Comparison of ENCODE assay signal across 26 cellular contexts in genomic region chr10:121216295-121216694, GRCh38.
DNase-seq lines count a peak whose midpoint lies in the region; ATAC-seq and TF ChIP-seq lines count a peak whose summit lies in the region.
"Had no signal": no experiment of that assay in that cellular context is flagged by ENCODE, and none has a peak within 500 bp of the region (broad histone marks: within the 10 kb centered on the region; RNA-seq: fewer than 3 reads in every experiment).

No MANE protein-coding gene starts in this region.

- intact Hi-C loops in dorsolateral prefrontal cortex (cut with DNase I) (loop anchor here (1.0 to 10.0 kb wide), 3 partner anchors 61 to 271 kb away; no protein-coding TSS in a partner anchor), right lobe of liver (cut with DNase I) (no loop called here), sigmoid colon (cut with DNase I) (no loop called here), spleen (cut with DNase I; ENCODE audit: low total_unique reads) (no loop called here)

- H3K36me3 Mint-ChIP-seq in progenitor cell of endocrine pancreas (ENCODE audit: insufficient read depth): no peaks in the 10 kb centered on the region
- H3K36me3 Mint-ChIP-seq: activated naive CD4-positive, alpha-beta T cell treated with anti-CD3 and anti-CD28 coated beads, Interleukin-2, amount 50 U/mL, for 24 hours had no signal

- no peak for DNase-seq in SJSA1 (ENCODE audit: low read depth in 1 of 2, low spot score in 2 of 2)
- no peak for DNase-seq in dorsolateral prefrontal cortex
- DNase-seq in right lobe of liver: no peak
- DNase-seq in sigmoid colon: no peak
- DNase-seq in retina: no peak
- no peak for DNase-seq in spleen
- DNase-seq in progenitor cell of endocrine pancreas (ENCODE audit: low spot score, unreplicated experiment): no peak
- DNase-seq: activated CD4-positive, alpha-beta memory T cell treated with anti-CD3 and anti-CD28 coated beads, Interleukin-2, amount 10 ng/mL, durations not matched to agents 7 days and 5 days; activated CD4-positive, alpha-beta T cell treated with anti-CD3 and anti-CD28 coated beads for 1 hour; activated CD8-positive, alpha-beta memory T cell treated with anti-CD3 and anti-CD28 coated beads, Interleukin-2, amount 50 U/mL, for 48 hours; COR-L47; DMS79 treated with DMSO at 0.1 percent for 48 hours; GF-D8; H7; kidney; NCI-H1105; NCI-H2029 treated with DMSO at 0.1 percent for 48 hours; NCI-H226; NCI-H82; T-helper 17 cell; testis; uterus had no signal

- H3K4me1 ChIP-seq in SJSA1 (replicated peaks): peaks cover 16% of the 10 kb centered on the region
- H3K4me1 ChIP-seq in right lobe of liver: peaks cover 0 to 5% (median 2%) of the 10 kb centered on the region in 4 donors
- H3K4me1 ChIP-seq in sigmoid colon: peaks cover 0 to 17% (median 16%) of the 10 kb centered on the region in 4 donors
- no peaks in the 10 kb centered on the region for H3K4me1 ChIP-seq in spleen
- H3K4me1 ChIP-seq: ascending aorta, uterus had no signal

- H3K27ac ChIP-seq in SJSA1 (peak overlapping the region; percentile 67), dorsolateral prefrontal cortex (peak overlapping the region; percentile 41 to 97 (median 91)), right lobe of liver (peak overlapping the region in 2 of 3 donors; percentile 26 to 41), sigmoid colon (peak overlapping the region; percentile 8 to 71 (median 63)), spleen (no peak overlapping the region)
- H3K27ac ChIP-seq: ascending aorta, testis had no signal

- no peak for TF ChIP-seq EP300 in sigmoid colon (IDR thresholded peaks at IDR 0.05)

- no peaks in the 10 kb centered on the region for H3K27me3 Mint-ChIP-seq in progenitor cell of endocrine pancreas
- H3K27me3 Mint-ChIP-seq: activated CD4-positive, alpha-beta memory T cell treated with anti-CD3 and anti-CD28 coated beads, Interleukin-2, amount 10 ng/mL, durations not matched to agents 7 days and 5 days; activated naive CD4-positive, alpha-beta T cell treated with anti-CD3 and anti-CD28 coated beads, Interleukin-2, amount 50 U/mL, for 24 hours; T-helper 17 cell had no signal

- no peaks in the 10 kb centered on the region for H3K27me3 ChIP-seq in SJSA1 (replicated peaks)
- H3K27me3 ChIP-seq in dorsolateral prefrontal cortex: peaks cover 0 to 6% (median 0%) of the 10 kb centered on the region in 45 donors
- no peaks in the 10 kb centered on the region for H3K27me3 ChIP-seq in right lobe of liver
- no peaks in the 10 kb centered on the region for H3K27me3 ChIP-seq in sigmoid colon
- H3K27me3 ChIP-seq in spleen (replicated peaks in 1 of 7): peaks cover 0 to 8% (median 0%) of the 10 kb centered on the region in 7 donors
- H3K27me3 ChIP-seq: ascending aorta, testis, uterus had no signal

- H3K36me3 ChIP-seq in SJSA1: no peaks in the 10 kb centered on the region
- no peaks in the 10 kb centered on the region for H3K36me3 ChIP-seq in right lobe of liver
- no peaks in the 10 kb centered on the region for H3K36me3 ChIP-seq in sigmoid colon
- no peaks in the 10 kb centered on the region for H3K36me3 ChIP-seq in spleen
- H3K36me3 ChIP-seq: ascending aorta, uterus had no signal

- no peaks in the 10 kb centered on the region for H3K9me3 Mint-ChIP-seq in progenitor cell of endocrine pancreas (ENCODE audit: low read depth)
- H3K9me3 Mint-ChIP-seq: activated naive CD4-positive, alpha-beta T cell treated with anti-CD3 and anti-CD28 coated beads, Interleukin-2, amount 50 U/mL, for 24 hours had no signal

- H3K4me1 Mint-ChIP-seq in progenitor cell of endocrine pancreas (ENCODE audit: low read depth): peaks cover 11% of the 10 kb centered on the region
- H3K4me1 Mint-ChIP-seq: activated CD4-positive, alpha-beta memory T cell treated with anti-CD3 and anti-CD28 coated beads, Interleukin-2, amount 10 ng/mL, durations not matched to agents 7 days and 5 days; activated naive CD4-positive, alpha-beta T cell treated with anti-CD3 and anti-CD28 coated beads, Interleukin-2, amount 50 U/mL, for 24 hours; T-helper 17 cell had no signal

- ATAC-seq in right lobe of liver (no peak), HG03139 (IDR thresholded peaks at IDR 0.05; ENCODE audit: unreplicated experiment) (no peak)
- ATAC-seq: T-helper 17 cell had no signal

- TF ChIP-seq CTCF in dorsolateral prefrontal cortex (IDR thresholded peaks at IDR 0.05 in 54 of 56, conservative IDR thresholded peaks at IDR 0.05 in 2 of 56; ENCODE audit: low read depth in 1 of 56, partially characterized antibody in 56 of 56) (no peak), right lobe of liver (IDR thresholded peaks at IDR 0.05) (no peak), sigmoid colon (IDR thresholded peaks at IDR 0.05) (no peak), spleen (IDR thresholded peaks at IDR 0.05 in 8 of 11, conservative IDR thresholded peaks at IDR 0.05 in 3 of 11) (no peak), progenitor cell of endocrine pancreas (IDR thresholded peaks at IDR 0.05; ENCODE audit: unreplicated experiment) (no peak)

- H3K9me3 ChIP-seq in SJSA1 (replicated peaks) (no peaks in the 10 kb centered on the region; the same call in 1 of the 2 replicates), right lobe of liver (no peaks in the 10 kb centered on the region), sigmoid colon (no peaks in the 10 kb centered on the region), spleen (no peaks in the 10 kb centered on the region)
- H3K9me3 ChIP-seq: ascending aorta, SK-N-SH, testis, uterus had no signal

- H3K27ac Mint-ChIP-seq in progenitor cell of endocrine pancreas: no peak overlapping the region
- H3K27ac Mint-ChIP-seq: activated CD4-positive, alpha-beta memory T cell treated with anti-CD3 and anti-CD28 coated beads, Interleukin-2, amount 10 ng/mL, durations not matched to agents 7 days and 5 days; activated naive CD4-positive, alpha-beta T cell treated with anti-CD3 and anti-CD28 coated beads, Interleukin-2, amount 50 U/mL, for 24 hours; T-helper 17 cell had no signal

- H3K4me3 Mint-ChIP-seq in progenitor cell of endocrine pancreas (ENCODE audit: low read depth): no peak overlapping the region
- H3K4me3 Mint-ChIP-seq: activated CD4-positive, alpha-beta memory T cell treated with anti-CD3 and anti-CD28 coated beads, Interleukin-2, amount 10 ng/mL, durations not matched to agents 7 days and 5 days; activated naive CD4-positive, alpha-beta T cell treated with anti-CD3 and anti-CD28 coated beads, Interleukin-2, amount 50 U/mL, for 24 hours; T-helper 17 cell had no signal

- TF ChIP-seq POLR2A in right lobe of liver (IDR thresholded peaks at IDR 0.05) (no peak), sigmoid colon (IDR thresholded peaks at IDR 0.05) (no peak), spleen (IDR thresholded peaks at IDR 0.05) (no peak)

- WGBS in right lobe of liver (ENCODE audit: insufficient coverage, low coverage, low lambda C conversion rate, missing lambda C conversion rate): 50% methylated on average over 1 of the region's 2 CpGs
- WGBS in sigmoid colon, 2 donors: 61 to 93% methylated on average over 2 of the region's 2 CpGs
- 54 to 82% (median 73%) methylated on average over 2 of the region's 2 CpGs for WGBS in spleen, 5 donors

- H3K4me3 ChIP-seq in SJSA1 (no peak overlapping the region), dorsolateral prefrontal cortex (peak overlapping the region in 1 of 59 donors; percentile 8), right lobe of liver (no peak overlapping the region), sigmoid colon (no peak overlapping the region), spleen (no peak overlapping the region)
- H3K4me3 ChIP-seq: ascending aorta, testis, uterus had no signal

Comparison
In these comparisons a context has a peak if more than half of its experiments do, and no peak if none do; other contexts are left out.
1. H3K27ac ChIP-seq: peak in SJSA1 (single experiment), dorsolateral prefrontal cortex (59 of 59), right lobe of liver (2 of 3) and sigmoid colon (4 of 4); none in spleen (0 of 8).
2. intact Hi-C loops: an anchor here in dorsolateral prefrontal cortex (1.0 to 10.0 kb wide); none called in right lobe of liver, sigmoid colon and spleen.